ENCODE assay signal across 10 cellular contexts in the genomic region with DNA sequence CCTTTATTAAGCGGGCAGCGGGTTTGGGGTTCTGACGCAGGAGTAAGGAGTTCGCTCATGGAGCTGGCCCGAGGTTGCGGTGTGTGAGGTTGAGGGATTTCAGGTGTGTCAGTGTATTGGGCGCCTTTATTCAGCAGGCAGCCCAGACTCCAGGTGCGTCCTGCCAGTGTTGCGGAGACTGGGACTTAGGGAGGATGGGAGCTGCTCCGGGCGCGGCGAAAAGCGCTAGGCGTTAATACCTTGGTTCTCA. TPM values are rescaled to one million over a fixed set of nuclear protein-coding genes. Genes with fewer than 3 reads are reported as not detected.
DNase-seq lines count a peak whose midpoint lies in the region; ATAC-seq and TF ChIP-seq lines count a peak whose summit lies in the region.
"Had no signal": no experiment of that assay in that cellular context is flagged by ENCODE, and none has a peak within 500 bp of the region (broad histone marks: within the 10 kb centered on the region; RNA-seq: fewer than 3 reads in every experiment).

No MANE protein-coding gene starts in this region.

- ATAC-seq in HG02798 (IDR thresholded peaks at IDR 0.05; ENCODE audit: poor library complexity, unreplicated experiment): no peak
- ATAC-seq in GM19035 (IDR thresholded peaks at IDR 0.05; ENCODE audit: unreplicated experiment): no peak

- H3K27ac ChIP-seq in SJCRH30 (peak overlapping the region; percentile 87; the same call in 1 of the 2 replicates), fibroblast of lung (ENCODE audit: insufficient read depth, low read length) (peak overlapping the region; percentile 91)

- H3K4me3 ChIP-seq in GM12865 (ENCODE audit: low read depth, low read length) (peak overlapping the region; percentile 92), SJCRH30 (peak overlapping the region; percentile 95), fibroblast of lung (replicated peaks in 1 of 4; ENCODE audit: control extremely low read depth in 1 of 4, insufficient read depth in 1 of 4, low read depth in 3 of 4, low read length in 4 of 4) (peak overlapping the region; percentile 92 to 98 (median 96)), retinal pigment epithelial cell (ENCODE audit: low read length) (peak overlapping the region; percentile 96)

- H3K9me3 ChIP-seq in SJCRH30 (replicated peaks) (no peaks in the 10 kb centered on the region), fibroblast of lung (ENCODE audit: control insufficient read depth, insufficient read depth, low read depth, low read length) (no peaks in the 10 kb centered on the region)

- H3K9ac ChIP-seq in fibroblast of lung (ENCODE audit: insufficient read depth, low read length): peak overlapping the region; percentile 96

- TF ChIP-seq CTCF in GM12865 (IDR thresholded peaks at IDR 0.05; ENCODE audit: insufficient read depth, low read depth, low read length, missing control alignments) (no peak), fibroblast of lung (conservative IDR thresholded peaks at IDR 0.05 in 1 of 2, IDR thresholded peaks at IDR 0.05 in 1 of 2; ENCODE audit: low read depth in 1 of 2, low read length in 2 of 2) (no peak), retinal pigment epithelial cell (conservative IDR thresholded peaks at IDR 0.05; ENCODE audit: low read depth, low read length) (no peak), GM20000 (IDR thresholded peaks at IDR 0.05; ENCODE audit: extremely low read depth, missing control alignments) (no peak)

- H3K79me2 ChIP-seq in fibroblast of lung (ENCODE audit: control insufficient read depth, insufficient read depth, low read length): peaks cover 55% of the 10 kb centered on the region

- DNase-seq in GM12865 (ENCODE audit: low read depth) (no peak), SJCRH30 (no peak), fibroblast of lung (ENCODE audit: low read depth in 2 of 2) (no peak), retinal pigment epithelial cell (ENCODE audit: low read depth) (no peak), GM20000 (ENCODE audit: low spot score) (no peak), NOMO-1 treated with dmso at 0.1 percent for 144 hours (lab: John Stamatoyannopoulos, UW; ENCODE audit: unreplicated experiment) (no peak)

- no peaks in the 10 kb centered on the region for H4K20me1 ChIP-seq in fibroblast of lung (ENCODE audit: control insufficient read depth, extremely low read depth, insufficient read depth, low read length)

- H2AFZ ChIP-seq in fibroblast of lung (ENCODE audit: low read length): no peak overlapping the region

- H3K36me3 ChIP-seq in SJCRH30: peaks cover 50% of the 10 kb centered on the region
- peaks cover 35% of the 10 kb centered on the region for H3K36me3 ChIP-seq in fibroblast of lung (ENCODE audit: control insufficient read depth, insufficient read depth, low read length)

- no peaks in the 10 kb centered on the region for H3K27me3 ChIP-seq in SJCRH30
- no peaks in the 10 kb centered on the region for H3K27me3 ChIP-seq in fibroblast of lung (ENCODE audit: control insufficient read depth, insufficient read depth, low read length)

- H3K4me1 ChIP-seq in SJCRH30 (peaks cover 18% of the 10 kb centered on the region), fibroblast of lung (ENCODE audit: control insufficient read depth, extremely low read depth, insufficient read depth, low read length) (peaks cover 2% of the 10 kb centered on the region)

- H3K4me2 ChIP-seq in fibroblast of lung (ENCODE audit: extremely low read depth, insufficient read depth, low read length): peak overlapping the region; percentile 72

RNA-seq across cellular contexts. Expression of gene RPL36, which starts 0.8 kb away (rescaled TPM):
- 510 and 695 TPM in 2 replicates for total RNA-seq in SJCRH30 (2014; rRNA removed; shearing (Covaris generic))
- total RNA-seq in fibroblast of lung: 634 and 864 TPM in 2 replicates
- polyA plus RNA-seq in fibroblast of lung: 341 and 394 TPM in 2 replicates
- polyA plus RNA-seq in fibroblast of lung (2012): 1,113 and 1,403 TPM in 2 replicates
- polyA minus RNA-seq in fibroblast of lung (ENCODE audit: low replicate concordance): 58.4 and 95.5 TPM in 2 replicates

RNA-seq across cellular contexts. Expression of gene HSD11B1L, which starts 10.1 kb away (rescaled TPM):
- total RNA-seq in SJCRH30 (2014; rRNA removed; shearing (Covaris generic)): 0.89 and 1.3 TPM in 2 replicates
- total RNA-seq in fibroblast of lung: 11.0 and 13.0 TPM in 2 replicates
- 3.1 and 5.1 TPM in 2 replicates for polyA plus RNA-seq in fibroblast of lung
- polyA plus RNA-seq in fibroblast of lung (2012): 5.2 and 7.8 TPM in 2 replicates
- polyA minus RNA-seq in fibroblast of lung (ENCODE audit: low replicate concordance): 5.6 TPM in 1 of 2 replicates, not detected in the other

RNA-seq across cellular contexts. Expression of gene MICOS13, which starts 10.6 kb away (rescaled TPM):
- 33.0 and 45.6 TPM in 2 replicates for total RNA-seq in SJCRH30 (2014; rRNA removed; shearing (Covaris generic))
- total RNA-seq in fibroblast of lung: 29.3 and 73.5 TPM in 2 replicates
- 20.7 and 20.8 TPM in 2 replicates for polyA plus RNA-seq in fibroblast of lung
- polyA plus RNA-seq in fibroblast of lung (2012): 83.6 and 93.2 TPM in 2 replicates
- 29.2 and 29.9 TPM in 2 replicates for polyA minus RNA-seq in fibroblast of lung (ENCODE audit: low replicate concordance)

RNA-seq across cellular contexts. Expression of gene LONP1, which starts 29.1 kb away (rescaled TPM):
- 53.5 and 54.0 TPM in 2 replicates for total RNA-seq in SJCRH30 (2014; rRNA removed; shearing (Covaris generic))
- total RNA-seq in fibroblast of lung: 149 and 172 TPM in 2 replicates
- polyA plus RNA-seq in fibroblast of lung: 29.8 and 37.3 TPM in 2 replicates
- polyA plus RNA-seq in fibroblast of lung (2012): 52.2 and 71.1 TPM in 2 replicates
- 70.0 and 92.4 TPM in 2 replicates for polyA minus RNA-seq in fibroblast of lung (ENCODE audit: low replicate concordance)

RNA-seq across cellular contexts. Expression of gene CATSPERD, which starts 29.6 kb away (rescaled TPM):
- total RNA-seq in SJCRH30 (2014; rRNA removed; shearing (Covaris generic)): not detected in 2 replicates
- total RNA-seq in fibroblast of lung: not detected in 2 replicates
- not detected in 2 replicates for polyA plus RNA-seq in fibroblast of lung
- not detected in 2 replicates for polyA plus RNA-seq in fibroblast of lung (2012)
- polyA minus RNA-seq in fibroblast of lung (ENCODE audit: low replicate concordance): not detected in 2 replicates
- total RNA-seq: M059J, renal cortical epithelial cell had no signal
